In the genomic region with DNA sequence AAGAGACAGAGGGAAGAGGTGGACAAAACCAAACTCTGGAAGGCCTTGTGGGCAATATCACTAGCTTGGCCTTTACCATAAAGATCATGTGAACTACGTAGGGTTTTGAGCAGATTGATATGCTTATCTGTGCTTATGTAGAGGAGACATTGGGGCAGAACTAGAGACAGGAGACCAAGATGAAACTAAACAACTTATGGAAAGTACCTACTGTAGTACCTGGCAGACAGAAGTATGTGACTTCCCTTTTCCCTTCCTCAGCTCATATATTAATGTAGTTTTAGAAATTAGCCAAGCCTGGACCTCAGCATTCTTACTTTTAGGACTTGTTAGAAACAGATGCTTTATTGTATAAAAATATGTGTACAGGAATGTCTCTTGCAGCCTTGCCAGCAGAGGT, we compare ENCODE assay signal across 19 cellular contexts. TPM values are rescaled to one million over a fixed set of nuclear protein-coding genes. Genes with fewer than 3 reads are reported as not detected.
DNase-seq lines count a peak whose midpoint lies in the region; ATAC-seq and TF ChIP-seq lines count a peak whose summit lies in the region.
"Had no signal": no experiment of that assay in that cellular context is flagged by ENCODE, and none has a peak within 500 bp of the region (broad histone marks: within the 10 kb centered on the region; RNA-seq: fewer than 3 reads in every experiment).

No MANE protein-coding gene starts in this region.

- H3K9me3 Mint-ChIP-seq in naive B cell = peaks cover 0 to 4% (median 0%) of the 10 kb centered on the region in 7 donors
- H3K9me3 Mint-ChIP-seq: activated T-helper 2 cell treated with anti-CD3 and anti-CD28 coated beads, Interferon-gamma antibody, Interleukin-2, Interleukin-4, amounts not matched to agents 10 μg/mL and 5 μg/mL and 100 μg/mL, durations not matched to agents 14 hours and 24 hours and 36 hours had no signal

- no peaks in the 10 kb centered on the region for H4K20me1 ChIP-seq in osteoblast (ENCODE audit: insufficient read depth, low read length)

- no peaks in the 10 kb centered on the region for H3K27me3 ChIP-seq in osteoblast (ENCODE audit: insufficient read depth, low read length)
- H3K27me3 ChIP-seq: right atrium auricular region had no signal

- H3K4me2 ChIP-seq in osteoblast (ENCODE audit: insufficient read depth, low read length) = no peak overlapping the region

- H3K27ac Mint-ChIP-seq in naive B cell = peak overlapping the region; percentile 94 to 99 (median 96)
- H3K27ac Mint-ChIP-seq: activated T-helper 2 cell treated with anti-CD3 and anti-CD28 coated beads, Interferon-gamma antibody, Interleukin-2, Interleukin-4, amounts not matched to agents 10 μg/mL and 5 μg/mL and 100 μg/mL, durations not matched to agents 14 hours and 24 hours and 36 hours had no signal

- H3K27me3 Mint-ChIP-seq in naive B cell = no peaks in the 10 kb centered on the region

- H3K4me1 ChIP-seq in osteoblast (ENCODE audit: insufficient read depth, low read length) = peaks cover 11% of the 10 kb centered on the region

- H3K9me3 ChIP-seq in osteoblast (ENCODE audit: low read depth, low read length) = no peaks in the 10 kb centered on the region
- H3K9me3 ChIP-seq: right atrium auricular region had no signal

- DNase-seq in naive B cell = peak; percentile 59
- DNase-seq in HCEC 1CT = no peak
- DNase-seq in SW480 (ENCODE audit: low spot score) = no peak
- no peak for DNase-seq in osteoblast (ENCODE audit: insufficient read length, low spot score, missing footprints)
- DNase-seq: activated CD4-positive, alpha-beta T cell treated with anti-CD3 and anti-CD28 coated beads for 4 hours; cortex of kidney; head of caudate nucleus; KG1; left ventricle myocardium superior; NCI-H1092 treated with DMSO at 0.1 percent for 48 hours; NCI-H510A; nucleus accumbens had no signal

- peaks cover 26 to 64% (median 57%) of the 10 kb centered on the region in 3 donors for H3K4me1 Mint-ChIP-seq in naive B cell

- no peaks in the 10 kb centered on the region for H3K36me3 ChIP-seq in osteoblast (ENCODE audit: insufficient read depth, low read length)
- H3K36me3 ChIP-seq: right atrium auricular region had no signal

- H3K27ac ChIP-seq in osteoblast (ENCODE audit: low read depth, low read length) = no peak overlapping the region
- H3K27ac ChIP-seq: RWPE1 had no signal

- no peak for TF ChIP-seq CTCF in osteoblast (IDR thresholded peaks at IDR 0.05; ENCODE audit: extremely low read depth, low read depth, low read length)

- ATAC-seq in GM18909 (IDR thresholded peaks at IDR 0.05; ENCODE audit: poor library complexity, unreplicated experiment) (peak; percentile 74), HG02588 (IDR thresholded peaks at IDR 0.05; ENCODE audit: unreplicated experiment) (peak; percentile 76), HG03565 (IDR thresholded peaks at IDR 0.05; ENCODE audit: unreplicated experiment) (peak; percentile 48), naive B cell (ENCODE audit: low read depth in 2 of 2) (peak; percentile 95 to 98), GM21367 (IDR thresholded peaks at IDR 0.05; ENCODE audit: unreplicated experiment) (no peak)
- ATAC-seq: left ventricle myocardium superior had no signal

- no peak overlapping the region for H3K4me3 ChIP-seq in osteoblast (ENCODE audit: insufficient read depth, low read length)
- H3K4me3 ChIP-seq: right atrium auricular region had no signal

- peak overlapping the region; percentile 0 to 77 (median 58) for H3K4me3 Mint-ChIP-seq in naive B cell

- H3K36me3 Mint-ChIP-seq in naive B cell = peaks cover 0 to 5% of the 10 kb centered on the region in 2 donors

- H3K79me2 ChIP-seq in osteoblast (ENCODE audit: insufficient read depth, low read length) = no peaks in the 10 kb centered on the region

- H2AFZ ChIP-seq in osteoblast (ENCODE audit: low read length) = no peak overlapping the region

RNA-seq across cellular contexts. Expression of gene IL6, which starts 14.0 kb away (rescaled TPM):
- polyA plus RNA-seq in naive B cell (ENCODE audit: low read depth in 6 of 6) = 10 to 100 TPM in 3 of 6 donors, 1 to 10 TPM in 3; 6.1 to 35.9 (median 9.4) TPM
- total RNA-seq in osteoblast = 37.4 and 52.8 TPM in 2 replicates
- total RNA-seq: activated T-helper 2 cell treated with anti-CD3 and anti-CD28 coated beads, Interferon-gamma antibody, Interleukin-2, Interleukin-4, amounts not matched to agents 10 μg/mL and 5 μg/mL and 100 μg/mL, durations not matched to agents 14 hours and 24 hours and 36 hours had no signal
